In genomic region chr18:2654828-2655152, GRCh38 we compare ENCODE assay signal across 8 cellular contexts. TPM values are rescaled to one million over a fixed set of nuclear protein-coding genes. Genes with fewer than 3 reads are reported as not detected.
DNase-seq lines count a peak whose midpoint lies in the region; ATAC-seq and TF ChIP-seq lines count a peak whose summit lies in the region.

No MANE protein-coding gene starts in this region.

- no peak for TF ChIP-seq POLR2A in esophagus squamous epithelium (IDR thresholded peaks at IDR 0.05)

- peak overlapping the region; percentile 88 for H3K4me3 ChIP-seq in Caco-2 (ENCODE audit: low read depth, low read length)
- peak overlapping the region; percentile 93 to 98 (median 96) for H3K4me3 ChIP-seq in esophagus squamous epithelium
- H3K4me3 ChIP-seq in neutrophil (ENCODE audit: low read depth in 1 of 2, low read length in 1 of 2) = peak overlapping the region; percentile 94 to 97

- no peak for DNase-seq in Caco-2
- peak in 3 of 5 donors; percentile 61 to 79 (median 73) for DNase-seq in T-helper 1 cell
- no peak for DNase-seq in esophagus squamous epithelium (lab: John Stamatoyannopoulos, UW)
- DNase-seq in HPDE6-E6E7 (ENCODE audit: extremely low spot score) = no peak
- no peak for DNase-seq in NAMALWA (ENCODE audit: low spot score)

- TF ChIP-seq CTCF in Caco-2 (IDR thresholded peaks at IDR 0.05; ENCODE audit: insufficient read depth in 1 of 2, low read depth in 1 of 2, low read length in 1 of 2, severe bottlenecking in 1 of 2, unreplicated experiment in 1 of 2) = no peak
- no peak for TF ChIP-seq CTCF in esophagus squamous epithelium (IDR thresholded peaks at IDR 0.05)
- no peak for TF ChIP-seq CTCF in neutrophil (IDR thresholded peaks at IDR 0.05)

- no TSS peak for BruUV-seq in Caco-2 (replicated peaks; lab: Mats Ljungman, UMichigan)

- ATAC-seq in GM21723 (IDR thresholded peaks at IDR 0.05; ENCODE audit: unreplicated experiment) (peak; percentile 48), HG03196 (IDR thresholded peaks at IDR 0.05; ENCODE audit: unreplicated experiment) (no peak)

- H3K27ac Mint-ChIP-seq in Caco-2 (ENCODE audit: unreplicated experiment) = peak overlapping the region; percentile 21

- POLR2A ChIA-PET in Caco-2 (lab: Charles Lee) = no interaction called here

- H3K36me3 Mint-ChIP-seq in Caco-2 (ENCODE audit: insufficient read depth, unreplicated experiment) = peaks cover 36% of the 10 kb centered on the region

- 0 to 2% methylated on average over 13 to 16 of the region's 23 CpGs for WGBS in esophagus squamous epithelium, 2 donors

- peak overlapping the region; percentile 70 for H3K4me3 Mint-ChIP-seq in Caco-2 (ENCODE audit: unreplicated experiment)

- H3K27me3 ChIP-seq in Caco-2 (replicated peaks; ENCODE audit: control insufficient read depth, insufficient read depth, low read length) (no peaks in the 10 kb centered on the region), esophagus squamous epithelium (no peaks in the 10 kb centered on the region), neutrophil (no peaks in the 10 kb centered on the region)

- no peaks in the 10 kb centered on the region for H3K27me3 Mint-ChIP-seq in Caco-2 (ENCODE audit: insufficient read depth, unreplicated experiment)

- intact Hi-C loops in Caco-2 (cut with micrococcal nuclease; ENCODE audit: unreplicated experiment) (loop anchor here (5.0 to 10.0 kb wide), 2 partner anchors 82 to 330 kb away; partner anchors contain the start of genes METTL4 and NDC80), esophagus squamous epithelium (cut with DNase I) (loop anchor here (2.0 kb wide), 1 partner anchor 84 kb away; the partner anchor contains the start of genes METTL4 and NDC80)

- CTCF ChIA-PET in Caco-2 (lab: Charles Lee) = no interaction called here

- no peaks in the 10 kb centered on the region for H3K9me3 Mint-ChIP-seq in Caco-2 (ENCODE audit: unreplicated experiment)

- H3K36me3 ChIP-seq in Caco-2 (ENCODE audit: control insufficient read depth, insufficient read depth, low read length) = no peaks in the 10 kb centered on the region
- no peaks in the 10 kb centered on the region for H3K36me3 ChIP-seq in esophagus squamous epithelium
- H3K36me3 ChIP-seq in neutrophil = peaks cover 18% of the 10 kb centered on the region

- H3K4me1 ChIP-seq in Caco-2 (peaks cover 27% of the 10 kb centered on the region), esophagus squamous epithelium (peaks cover 3 to 41% (median 19%) of the 10 kb centered on the region in 3 donors), neutrophil (ENCODE audit: control insufficient read depth in 1 of 2, insufficient read depth in 1 of 2, low read depth in 1 of 2, low read length in 1 of 2) (peaks cover 68 to 72% of the 10 kb centered on the region in 2 experiments)

- H3K27ac ChIP-seq in esophagus squamous epithelium (peak overlapping the region; percentile 98 to 99 (median 98)), neutrophil (peak overlapping the region; percentile 100)

- H3K9me3 ChIP-seq in Caco-2 (no peaks in the 10 kb centered on the region), esophagus squamous epithelium (no peaks in the 10 kb centered on the region), neutrophil (no peaks in the 10 kb centered on the region)

- H3K4me1 Mint-ChIP-seq in Caco-2 (ENCODE audit: low read depth, unreplicated experiment) = peaks cover 7% of the 10 kb centered on the region

RNA-seq across cellular contexts. Expression of gene SMCHD1, which starts 0.7 kb away (rescaled TPM):
- total RNA-seq in Caco-2 (2022) (56.6 and 57.4 TPM in 2 replicates), esophagus squamous epithelium (10 to 100 TPM; 32.8 to 69.6 (median 33.8) TPM)

Comparison
In these comparisons a context has a peak if more than half of its experiments do, and no peak if none do; other contexts are left out.
1. DNase-seq: peak in T-helper 1 cell (3 of 5); none in Caco-2 (0 of 2), esophagus squamous epithelium (single experiment), HPDE6-E6E7 (single experiment) and NAMALWA (single experiment).
2. Peak in every context shown above with its lines, with median percentiles within 50 percentile points of each other: H3K4me3 ChIP-seq.